Comparison of ENCODE assay signal across 2 cellular contexts in genomic region chr9:86521936-86522335, GRCh38.
TF ChIP-seq lines count a peak whose summit lies in the region.

No MANE protein-coding gene starts in this region.

TF ChIP-seq in GM23338, 12 proteins besides CTCF, POLR2A, EP300 and RAD21 (continued from another document):
- TF ChIP-seq ETS1 (IDR thresholded peaks at IDR 0.05) (no peak), STAT1 (IDR thresholded peaks at IDR 0.05; ENCODE audit: unreplicated experiment) (no peak), REST (IDR thresholded peaks at IDR 0.05; ENCODE audit: unreplicated experiment) (no peak), ZNF462 (CRISPR knock-in tag; IDR thresholded peaks at IDR 0.05) (no peak), NANOG (IDR thresholded peaks at IDR 0.05; ENCODE audit: borderline replicate concordance) (no peak), JUNB (IDR thresholded peaks at IDR 0.05; ENCODE audit: unreplicated experiment) (no peak), EZH2 (IDR thresholded peaks at IDR 0.05; ENCODE audit: low read depth, unreplicated experiment) (no peak), EZH2phosphoT487 (IDR thresholded peaks at IDR 0.05; ENCODE audit: unreplicated experiment) (no peak), ZNF114 (CRISPR knock-in tag; IDR thresholded peaks at IDR 0.05) (no peak)
TF ChIP-seq in GM23338: peak in this region for 0.

TF ChIP-seq in H1, 55 proteins besides CTCF, POLR2A, EP300 and RAD21 (continued from another document):
- no peak for TF ChIP-seq BCL11A (IDR thresholded peaks at IDR 0.05; ENCODE audit: low read depth in 2 of 2, low read length in 2 of 2)
- no peak for TF ChIP-seq USF2 (IDR thresholded peaks at IDR 0.05; ENCODE audit: low read length)
